Comparison of ENCODE assay signal across 8 cellular contexts in the genomic region with DNA sequence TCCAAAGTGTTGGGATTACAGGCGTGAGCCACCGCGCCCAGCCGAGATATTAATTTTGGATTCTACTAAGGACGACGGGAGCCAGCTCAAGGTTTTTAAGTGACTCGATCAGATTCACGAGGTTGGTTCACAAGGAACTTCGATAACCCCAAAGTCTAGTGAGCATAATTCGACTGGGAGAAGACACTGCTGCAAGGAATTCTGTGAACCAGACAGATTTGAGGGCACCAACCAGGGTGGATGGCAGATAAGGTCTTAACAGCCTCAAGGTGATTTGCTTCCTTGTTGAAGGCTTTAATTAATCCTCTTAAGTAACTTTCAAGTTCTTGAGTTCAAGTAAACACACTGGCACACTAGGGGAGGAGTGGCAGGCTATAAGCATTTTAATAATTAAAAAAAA. TPM values are rescaled to one million over a fixed set of nuclear protein-coding genes. Genes with fewer than 3 reads are reported as not detected.
A peak's percentile ranks its signal among the peaks of the same experiment; 100 is the strongest.
DNase-seq lines count a peak whose midpoint lies in the region; ATAC-seq, FAIRE-seq and TF ChIP-seq lines count a peak whose summit lies in the region.

No MANE protein-coding gene starts in this region.

- POLR2A ChIA-PET in Panc1 (lab: Charles Lee) = interaction anchor here (0.6 to 0.7 kb wide), 6 partner anchors 16 to 1117 kb away, joined by 3 to 13 read pairs (median 4); no protein-coding TSS in a partner anchor
- POLR2A ChIA-PET in endothelial cell of umbilical vein (lab: Charles Lee) = interaction anchor here (0.6 to 2.2 kb wide), 6 partner anchors 36 to 973 kb away, joined by 3 to 12 read pairs (median 3); a partner anchor contains a TSS

- BruUV-seq in Panc1 (replicated peaks; lab: Mats Ljungman, UMichigan) (no TSS peak), endothelial cell of umbilical vein (replicated peaks; lab: Mats Ljungman, UMichigan) (no TSS peak)

- CTCF ChIA-PET in Panc1 (lab: Charles Lee) (no interaction called here), endothelial cell of umbilical vein (lab: Charles Lee) (interaction anchor here (0.6 to 3.6 kb wide), 7 partner anchors 17 to 305 kb away, joined by 3 to 49 read pairs (median 7); a partner anchor contains a TSS)

- peak overlapping the region; percentile 91 for H3K27ac ChIP-seq in Panc1 (ENCODE audit: low read length)
- H3K27ac ChIP-seq in endothelial cell of umbilical vein (ENCODE audit: insufficient read depth, low read depth, low read length) = peak overlapping the region; percentile 86
- peak overlapping the region; percentile 96 for H3K27ac ChIP-seq in osteoblast (ENCODE audit: low read depth, low read length)

- peak overlapping the region; percentile 91 for H3K9ac ChIP-seq in endothelial cell of umbilical vein (replicated peaks; ENCODE audit: extremely low read depth, insufficient read depth, low read length)

- peak overlapping the region; percentile 93 for H2AFZ ChIP-seq in endothelial cell of umbilical vein (ENCODE audit: low read depth, low read length)
- H2AFZ ChIP-seq in osteoblast (ENCODE audit: low read length) = peak overlapping the region; percentile 92

- H3K4me3 ChIP-seq in GM12865 (ENCODE audit: low read depth, low read length) = peak overlapping the region; percentile 82
- peak overlapping the region; percentile 70 to 84 for H3K4me3 ChIP-seq in Panc1 (ENCODE audit: low read depth in 2 of 2, low read length in 2 of 2)
- H3K4me3 ChIP-seq in endothelial cell of umbilical vein (replicated peaks in 1 of 3; ENCODE audit: insufficient read depth in 1 of 3, low read depth in 1 of 3, low read length in 3 of 3) = peak overlapping the region in 2 of 3 experiments; percentile 75 to 86
- H3K4me3 ChIP-seq in osteoblast (ENCODE audit: insufficient read depth, low read length) = peak overlapping the region; percentile 99

- H3K27me3 ChIP-seq in Panc1 (ENCODE audit: control insufficient read depth, insufficient read depth, low read length) = no peaks in the 10 kb centered on the region
- H3K27me3 ChIP-seq in endothelial cell of umbilical vein (ENCODE audit: control insufficient read depth in 2 of 2, insufficient read depth in 2 of 2, low read length in 2 of 2) = no peaks in the 10 kb centered on the region
- no peaks in the 10 kb centered on the region for H3K27me3 ChIP-seq in osteoblast (ENCODE audit: insufficient read depth, low read length)

- dilution Hi-C loops in endothelial cell of umbilical vein (cut with MboI; ENCODE audit: extremely low pct_ligation_motif_present, low sequenced_read_pairs) = no loop called here

- peak; percentile 15 for FAIRE-seq in endothelial cell of umbilical vein (lab: Jason Lieb, UNC)

- peaks cover 22% of the 10 kb centered on the region for H3K4me1 ChIP-seq in Panc1 (ENCODE audit: control insufficient read depth, insufficient read depth, low read length)
- peaks cover 16% of the 10 kb centered on the region for H3K4me1 ChIP-seq in endothelial cell of umbilical vein (ENCODE audit: control insufficient read depth, extremely low read depth, insufficient read depth, low read length)
- peaks cover 25% of the 10 kb centered on the region for H3K4me1 ChIP-seq in osteoblast (ENCODE audit: insufficient read depth, low read length)

- no peaks in the 10 kb centered on the region for H3K9me1 ChIP-seq in endothelial cell of umbilical vein (replicated peaks; ENCODE audit: control insufficient read depth, extremely low read depth, insufficient read depth, low read length)

- ATAC-seq in Panc1 = no peak
- no peak for ATAC-seq in HG03520 (IDR thresholded peaks at IDR 0.05; ENCODE audit: unreplicated experiment)

- no peak for TF ChIP-seq POLR2A in endothelial cell of umbilical vein (IDR thresholded peaks at IDR 0.05; ENCODE audit: low read depth, low read length)

- H3K36me3 ChIP-seq in Panc1 (ENCODE audit: control insufficient read depth, insufficient read depth, low read length) = peaks cover 3% of the 10 kb centered on the region; the same call in 1 of the 2 replicates
- H3K36me3 ChIP-seq in endothelial cell of umbilical vein (ENCODE audit: control insufficient read depth in 2 of 2, extremely low read depth in 1 of 2, insufficient read depth in 2 of 2, low read length in 2 of 2) = no peaks in the 10 kb centered on the region
- H3K36me3 ChIP-seq in osteoblast (ENCODE audit: insufficient read depth, low read length) = peaks cover 3% of the 10 kb centered on the region

- TF ChIP-seq CTCF in GM12865 (IDR thresholded peaks at IDR 0.05; ENCODE audit: insufficient read depth, low read depth, low read length, missing control alignments) (no peak), Panc1 (IDR thresholded peaks at IDR 0.05) (no peak), endothelial cell of umbilical vein (IDR thresholded peaks at IDR 0.05; ENCODE audit: extremely low read depth in 1 of 2, insufficient read depth in 1 of 2, low read depth in 1 of 2, low read length in 2 of 2) (no peak), osteoblast (IDR thresholded peaks at IDR 0.05; ENCODE audit: extremely low read depth, low read depth, low read length) (no peak)

- H4K20me1 ChIP-seq in endothelial cell of umbilical vein (replicated peaks; ENCODE audit: control insufficient read depth, extremely low read depth, insufficient read depth, low read length) (no peaks in the 10 kb centered on the region), osteoblast (ENCODE audit: insufficient read depth, low read length) (peaks cover 25% of the 10 kb centered on the region)

- intact Hi-C loops in Panc1 (cut with micrococcal nuclease; ENCODE audit: unreplicated experiment) (loop anchor here (5.0 kb wide), 2 partner anchors 75 to 135 kb away; a partner anchor contains a TSS), endothelial cell of umbilical vein (cut with micrococcal nuclease) (loop anchor here (1.0 to 5.0 kb wide), 3 partner anchors 74 to 765 kb away; a partner anchor contains a TSS)

- no peaks in the 10 kb centered on the region for H3K9me3 ChIP-seq in Panc1 (ENCODE audit: control insufficient read depth, insufficient read depth, low read depth, low read length)
- H3K9me3 ChIP-seq in endothelial cell of umbilical vein (replicated peaks; ENCODE audit: control insufficient read depth, insufficient read depth, low read length) = no peaks in the 10 kb centered on the region
- H3K9me3 ChIP-seq in osteoblast (ENCODE audit: low read depth, low read length) = no peaks in the 10 kb centered on the region

- DNase-seq in GM12865 (ENCODE audit: low read depth) (no peak), Panc1 (ENCODE audit: low read depth, low spot score) (no peak), endothelial cell of umbilical vein (ENCODE audit: low read depth, low spot score) (no peak), osteoblast (ENCODE audit: insufficient read length, low spot score, missing footprints) (peak; percentile 9), DMS114 treated with DMSO at 0.1 percent for 48 hours (lab: John Stamatoyannopoulos, UW; ENCODE audit: unreplicated experiment) (no peak)
- no peak for DNase-seq in stimulated activated CD4-positive, alpha-beta T cell treated with anti-CD3 and anti-CD28 coated beads, Interleukin-12 subunit alpha, Interleukin-12 subunit beta, amount 100 ng/mL, for 4 hours
- DNase-seq in activated CD8-positive, alpha-beta memory T cell treated with anti-CD3 and anti-CD28 coated beads, Interleukin-2, amount 50 U/mL, for 4 hours = no peak

- H3K79me2 ChIP-seq in endothelial cell of umbilical vein (ENCODE audit: control insufficient read depth, insufficient read depth, low read length) (peaks cover 10% of the 10 kb centered on the region), osteoblast (ENCODE audit: insufficient read depth, low read length) (peaks cover 28% of the 10 kb centered on the region)

- H3K4me2 ChIP-seq in endothelial cell of umbilical vein (ENCODE audit: insufficient read depth, low read length) = peak overlapping the region; percentile 98
- peak overlapping the region; percentile 94 for H3K4me2 ChIP-seq in osteoblast (ENCODE audit: insufficient read depth, low read length)

- in situ Hi-C loops in Panc1 (cut with HindIII; ENCODE audit: low pct_unique_long_range_greater_than_20kb, low sequenced_read_pairs) = no loop called here

TF ChIP-seq in endothelial cell of umbilical vein, 7 proteins besides CTCF, POLR2A, EP300 and RAD21:
- TF ChIP-seq FOS (IDR thresholded peaks at IDR 0.05; ENCODE audit: borderline replicate concordance, insufficient read depth, low read length) (no peak), MYC (IDR thresholded peaks at IDR 0.05; ENCODE audit: low read depth, low read length) (no peak)

RNA-seq across cellular contexts. Expression of a gene that starts 1.1 kb away (rescaled TPM):
- total RNA-seq in Panc1 (2021; ENCODE audit: unreplicated experiment) (24.5 TPM), endothelial cell of umbilical vein (29.2 and 30.2 TPM in 2 replicates), osteoblast (83.2 and 110 TPM in 2 replicates)
- polyA plus RNA-seq in Panc1 (2012; ENCODE audit: insufficient read length) = 22.6 TPM
- polyA plus RNA-seq in endothelial cell of umbilical vein = 24.4 and 25.2 TPM in 2 replicates
- 22.9 and 29.6 TPM in 2 replicates for polyA plus RNA-seq in endothelial cell of umbilical vein (2011; cell fraction: cytosol; rRNA removed)
- polyA plus RNA-seq in endothelial cell of umbilical vein (2011; cell fraction: nucleus; rRNA removed) = 87.1 and 87.6 TPM in 2 replicates
- 21.5 and 27.7 TPM in 2 replicates for polyA plus RNA-seq in endothelial cell of umbilical vein (2012)
- polyA minus RNA-seq in endothelial cell of umbilical vein = 32.9 and 44.2 TPM in 2 replicates
- polyA minus RNA-seq in endothelial cell of umbilical vein (2011; cell fraction: cytosol; rRNA and poly(A)+ RNA removed) = 21.4 TPM
- polyA minus RNA-seq in endothelial cell of umbilical vein (2011; cell fraction: nucleus; rRNA and poly(A)+ RNA removed) = 43.5 and 49.6 TPM in 2 replicates
